In the genomic region with DNA sequence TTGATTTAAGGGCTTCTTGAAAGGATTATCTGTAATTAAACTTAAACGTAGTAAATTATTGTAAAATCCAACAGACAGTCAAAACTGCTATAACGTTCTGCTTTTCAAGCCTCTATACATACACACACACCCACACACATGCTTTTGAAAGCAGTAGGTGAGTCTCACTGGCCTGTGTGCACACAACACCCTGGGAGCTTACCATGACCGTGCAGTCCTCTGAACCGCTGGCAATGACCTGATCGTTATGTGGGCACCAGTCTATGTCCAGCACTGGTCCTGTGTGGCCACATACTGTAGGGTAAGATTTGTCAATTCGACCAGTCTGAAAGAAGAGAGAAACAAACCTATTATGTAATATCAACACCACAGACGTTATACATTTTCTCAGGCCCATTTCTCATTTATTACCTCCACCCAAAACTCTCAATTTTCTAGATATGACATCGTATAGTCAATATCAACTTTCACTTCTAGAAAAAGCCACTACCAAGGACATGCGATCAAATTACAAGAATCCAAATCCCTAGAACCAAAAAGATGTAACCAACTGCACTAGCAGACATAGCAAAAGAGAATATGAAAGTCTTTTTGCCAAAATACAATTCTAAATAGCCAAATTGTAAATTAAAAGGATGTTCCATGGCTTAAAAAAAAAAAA, we compare ENCODE assay signal across 23 cellular contexts. TPM values are rescaled to one million over a fixed set of nuclear protein-coding genes. Genes with fewer than 3 reads are reported as not detected.
DNase-seq lines count a peak whose midpoint lies in the region; ATAC-seq and TF ChIP-seq lines count a peak whose summit lies in the region.
"Had no signal": no experiment of that assay in that cellular context is flagged by ENCODE, and none has a peak within 500 bp of the region (broad histone marks: within the 10 kb centered on the region; RNA-seq: fewer than 3 reads in every experiment).

No MANE protein-coding gene starts in this region.

- no peaks in the 10 kb centered on the region for H3K9me3 ChIP-seq in muscle layer of colon (ENCODE audit: low read length)
- H3K9me3 ChIP-seq in tibial artery, result no peaks in the 10 kb centered on the region
- no peaks in the 10 kb centered on the region for H3K9me3 ChIP-seq in mucosa of descending colon
- H3K9me3 ChIP-seq: BLaER1 treated with 17β-estradiol and CSF1 and Interleukin-3, amounts not matched to agents 10 nM and 100 nM; SJSA1 had no signal

- no peak for DNase-seq in activated naive CD4-positive, alpha-beta T cell treated with anti-CD3 and anti-CD28 coated beads, Interleukin-2, amount 10 ng/mL, durations not matched to agents 7 days and 5 days
- DNase-seq in activated naive CD4-positive, alpha-beta T cell (lab: John Stamatoyannopoulos, UW), result no peak
- DNase-seq in WTC11 (ENCODE audit: low spot score) (no peak), tibial artery (no peak), Ammon's horn (ENCODE audit: low spot score) (no peak), AG08396 (ENCODE audit: low spot score) (no peak), mucosa of descending colon (no peak)
- DNase-seq: activated CD4-positive, alpha-beta memory T cell treated with anti-CD3 and anti-CD28 coated beads for 36 hours; activated naive CD4-positive, alpha-beta T cell treated with anti-CD3 and anti-CD28 coated beads for 36 hours; effector memory CD4-positive, alpha-beta T cell; EL; kidney glomerular epithelial cell; naive thymus-derived CD4-positive, alpha-beta T cell; NCI-H146; small intestine; WERI-Rb-1 had no signal

- H3K27me3 ChIP-seq in muscle layer of colon (ENCODE audit: control insufficient read depth in 1 of 2, insufficient read depth in 2 of 2, low read length in 2 of 2) (no peaks in the 10 kb centered on the region), tibial artery (no peaks in the 10 kb centered on the region)
- H3K27me3 ChIP-seq: BLaER1 treated with 17β-estradiol and CSF1 and Interleukin-3, amounts not matched to agents 10 nM and 100 nM; SJSA1 had no signal

- H3K27ac ChIP-seq in muscle layer of colon (ENCODE audit: low read depth, low read length), result peak overlapping the region; percentile 43
- H3K27ac ChIP-seq in tibial artery, result peak overlapping the region; percentile 49 to 94
- H3K27ac ChIP-seq: BLaER1 treated with 17β-estradiol and CSF1 and Interleukin-3, amounts not matched to agents 10 nM and 100 nM; SJSA1; WERI-Rb-1 had no signal

- CTCF ChIA-PET in activated naive CD4-positive, alpha-beta T cell treated with anti-CD3 and anti-CD28 coated beads, Interleukin-2, amount 10 ng/mL, durations not matched to agents 7 days and 5 days (lab: Charles Lee), result no interaction called here
- CTCF ChIA-PET in WTC11 (lab: Charles Lee), result interaction anchor here (1.2 kb wide), 1 partner anchor 12 kb away, joined by 4 read pairs; no protein-coding TSS in a partner anchor

- no peak for TF ChIP-seq CTCF in WTC11 (IDR thresholded peaks at IDR 0.05)
- TF ChIP-seq CTCF in tibial artery (IDR thresholded peaks at IDR 0.05), result no peak
- TF ChIP-seq CTCF in mucosa of descending colon (IDR thresholded peaks at IDR 0.05), result no peak

- H3K36me3 Mint-ChIP-seq in activated naive CD4-positive, alpha-beta T cell treated with anti-CD3 and anti-CD28 coated beads, Interleukin-2, amount 10 ng/mL, durations not matched to agents 7 days and 5 days, result peaks cover 7% of the 10 kb centered on the region
- peaks cover 8% of the 10 kb centered on the region for H3K36me3 Mint-ChIP-seq in WTC11

- POLR2A ChIA-PET in WTC11 (lab: Charles Lee), result no interaction called here

- no peak overlapping the region for H3K9ac ChIP-seq in muscle layer of colon (ENCODE audit: low read length)
- H3K9ac ChIP-seq: BLaER1 treated with 17β-estradiol and CSF1 and Interleukin-3, amounts not matched to agents 10 nM and 100 nM had no signal

- H3K4me3 ChIP-seq in muscle layer of colon (ENCODE audit: low read depth in 1 of 2, low read length in 2 of 2), result no peak overlapping the region
- no peak overlapping the region for H3K4me3 ChIP-seq in tibial artery
- H3K4me3 ChIP-seq in mucosa of descending colon, result no peak overlapping the region
- H3K4me3 ChIP-seq: BLaER1 treated with 17β-estradiol and CSF1 and Interleukin-3, amounts not matched to agents 10 nM and 100 nM; SJSA1 had no signal

- peaks cover 18% of the 10 kb centered on the region for H3K4me1 Mint-ChIP-seq in activated naive CD4-positive, alpha-beta T cell treated with anti-CD3 and anti-CD28 coated beads, Interleukin-2, amount 10 ng/mL, durations not matched to agents 7 days and 5 days
- peaks cover 6% of the 10 kb centered on the region for H3K4me1 Mint-ChIP-seq in WTC11

- H3K4me3 Mint-ChIP-seq in activated naive CD4-positive, alpha-beta T cell treated with anti-CD3 and anti-CD28 coated beads, Interleukin-2, amount 10 ng/mL, durations not matched to agents 7 days and 5 days, result no peak overlapping the region
- H3K4me3 Mint-ChIP-seq in WTC11, result no peak overlapping the region
- H3K4me3 Mint-ChIP-seq: activated CD4-positive, alpha-beta memory T cell treated with anti-CD3 and anti-CD28 coated beads for 36 hours; activated naive CD4-positive, alpha-beta T cell treated with anti-CD3 and anti-CD28 coated beads for 36 hours; naive thymus-derived CD4-positive, alpha-beta T cell; stimulated activated naive CD8-positive, alpha-beta T cell treated with anti-CD3 and anti-CD28 coated beads, Interleukin-15, Interleukin-2, amounts not matched to agents 100 ng/mL and 50 ng/mL, for 24 hours; T-helper 1 cell treated with Interleukin-12 subunit alpha and Interleukin-12 subunit beta and Interleukin-4 antibody, amounts not matched to agents 30 μg/mL and 1 μg/mL, for 36 hours; type B pancreatic cell had no signal

- peaks cover 54% of the 10 kb centered on the region for H3K4me1 ChIP-seq in muscle layer of colon (ENCODE audit: insufficient read depth, low read length)
- H3K4me1 ChIP-seq in tibial artery, result peaks cover 0 to 84% (median 7%) of the 10 kb centered on the region in 4 donors
- H3K4me1 ChIP-seq in mucosa of descending colon (ENCODE audit: low read depth), result peaks cover 2% of the 10 kb centered on the region
- H3K4me1 ChIP-seq: SJSA1 had no signal

- H3K27ac Mint-ChIP-seq in activated naive CD4-positive, alpha-beta T cell treated with anti-CD3 and anti-CD28 coated beads, Interleukin-2, amount 10 ng/mL, durations not matched to agents 7 days and 5 days, result peak overlapping the region; percentile 6
- H3K27ac Mint-ChIP-seq in WTC11, result peak overlapping the region; percentile 67; the same call in 1 of the 2 replicates
- H3K27ac Mint-ChIP-seq: activated CD4-positive, alpha-beta memory T cell treated with anti-CD3 and anti-CD28 coated beads for 36 hours; activated naive CD4-positive, alpha-beta T cell treated with anti-CD3 and anti-CD28 coated beads for 36 hours; naive thymus-derived CD4-positive, alpha-beta T cell; stimulated activated naive CD8-positive, alpha-beta T cell treated with anti-CD3 and anti-CD28 coated beads, Interleukin-15, Interleukin-2, amounts not matched to agents 100 ng/mL and 50 ng/mL, for 24 hours; T-helper 1 cell treated with Interleukin-12 subunit alpha and Interleukin-12 subunit beta and Interleukin-4 antibody, amounts not matched to agents 30 μg/mL and 1 μg/mL, for 36 hours; type B pancreatic cell had no signal

- H3K9me3 Mint-ChIP-seq in activated naive CD4-positive, alpha-beta T cell treated with anti-CD3 and anti-CD28 coated beads, Interleukin-2, amount 10 ng/mL, durations not matched to agents 7 days and 5 days, result no peaks in the 10 kb centered on the region
- no peaks in the 10 kb centered on the region for H3K9me3 Mint-ChIP-seq in WTC11
- H3K9me3 Mint-ChIP-seq: activated CD4-positive, alpha-beta memory T cell treated with anti-CD3 and anti-CD28 coated beads for 36 hours; activated naive CD4-positive, alpha-beta T cell treated with anti-CD3 and anti-CD28 coated beads for 36 hours; naive thymus-derived CD4-positive, alpha-beta T cell; stimulated activated naive CD8-positive, alpha-beta T cell treated with anti-CD3 and anti-CD28 coated beads, Interleukin-15, Interleukin-2, amounts not matched to agents 100 ng/mL and 50 ng/mL, for 24 hours; T-helper 1 cell treated with Interleukin-12 subunit alpha and Interleukin-12 subunit beta and Interleukin-4 antibody, amounts not matched to agents 30 μg/mL and 1 μg/mL, for 36 hours had no signal

- intact Hi-C loops in tibial artery (cut with DNase I; ENCODE audit: low total_unique reads), result no loop called here
- intact Hi-C loops in mucosa of descending colon (cut with DNase I, micrococcal nuclease), result no loop called here

- ATAC-seq in WTC11 (no peak), mucosa of descending colon (no peak)
- ATAC-seq: naive thymus-derived CD4-positive, alpha-beta T cell; Panc1 had no signal

- H3K36me3 ChIP-seq in muscle layer of colon (ENCODE audit: insufficient read depth, low read length), result peaks cover 13% of the 10 kb centered on the region
- H3K36me3 ChIP-seq in tibial artery, result peaks cover 0 to 16% (median 13%) of the 10 kb centered on the region in 3 donors
- no peaks in the 10 kb centered on the region for H3K36me3 ChIP-seq in mucosa of descending colon (ENCODE audit: low read depth)

- H3K27me3 Mint-ChIP-seq in activated naive CD4-positive, alpha-beta T cell treated with anti-CD3 and anti-CD28 coated beads, Interleukin-2, amount 10 ng/mL, durations not matched to agents 7 days and 5 days, result no peaks in the 10 kb centered on the region
- no peaks in the 10 kb centered on the region for H3K27me3 Mint-ChIP-seq in WTC11 (ENCODE audit: low read depth)
- H3K27me3 Mint-ChIP-seq: activated CD4-positive, alpha-beta memory T cell treated with anti-CD3 and anti-CD28 coated beads for 36 hours; naive thymus-derived CD4-positive, alpha-beta T cell; stimulated activated naive CD8-positive, alpha-beta T cell treated with anti-CD3 and anti-CD28 coated beads, Interleukin-15, Interleukin-2, amounts not matched to agents 100 ng/mL and 50 ng/mL, for 24 hours; type B pancreatic cell had no signal

RNA-seq across cellular contexts. Expression of a gene that starts 44.5 kb away (rescaled TPM):
- total RNA-seq in WTC11 (2021), result 0.18 to 0.46 TPM (median 0.21 TPM) in 3 replicates
- total RNA-seq in mucosa of descending colon, result 1 to 10 TPM; 3.3 to 6.5 (median 6.0) TPM

RNA-seq across cellular contexts. Expression of a gene that starts 53.1 kb away (rescaled TPM):
- total RNA-seq in WTC11 (2021), result 108 to 114 TPM (median 113 TPM) in 3 replicates
- 100 to 1,000 TPM in 2 of 3 donors, 10 to 100 TPM in 1; 80.5 to 328 (median 123) TPM for total RNA-seq in mucosa of descending colon
